Comparison of ENCODE assay signal across 2 cellular contexts in genomic region chr6:151847064-151847463, GRCh38.
TF ChIP-seq lines count a peak whose summit lies in the region.

No MANE protein-coding gene starts in this region.

TF ChIP-seq in HEK293, 187 proteins besides CTCF, POLR2A, EP300 and RAD21 (continued from another document):
- TF ChIP-seq ZBTB44 (tag by site-specific recombination; IDR thresholded peaks at IDR 0.05) (no peak), MZF1 (tag by site-specific recombination; IDR thresholded peaks at IDR 0.05; ENCODE audit: borderline replicate concordance) (no peak), ZNF302 (tag by site-specific recombination; IDR thresholded peaks at IDR 0.05; ENCODE audit: low read depth) (no peak), ZNF174 (tag by site-specific recombination; IDR thresholded peaks at IDR 0.05) (no peak), REST (tag by site-specific recombination; IDR thresholded peaks at IDR 0.05) (peak; percentile 96), KLF7 (tag by site-specific recombination; IDR thresholded peaks at IDR 0.05; ENCODE audit: borderline replicate concordance) (no peak)
TF ChIP-seq in HEK293: peak in this region for 1.

TF ChIP-seq in H1, 55 proteins besides CTCF, POLR2A, EP300 and RAD21 (continued from another document):
- no peak for TF ChIP-seq GTF2F1 (IDR thresholded peaks at IDR 0.05; ENCODE audit: borderline replicate concordance, low read depth, low read length)
- TF ChIP-seq TCF12 (IDR thresholded peaks at IDR 0.05; ENCODE audit: low read depth, low read length): peak; percentile 58; the same call in 1 of the 2 replicates
- peak; percentile 97 to 99 for TF ChIP-seq SIN3A (conservative IDR thresholded peaks at IDR 0.05 in 1 of 2, IDR thresholded peaks at IDR 0.05 in 1 of 2; ENCODE audit: low read depth in 1 of 2, low read length in 2 of 2)
